ENCODE assay signal across 1 cellular context in the genomic region with DNA sequence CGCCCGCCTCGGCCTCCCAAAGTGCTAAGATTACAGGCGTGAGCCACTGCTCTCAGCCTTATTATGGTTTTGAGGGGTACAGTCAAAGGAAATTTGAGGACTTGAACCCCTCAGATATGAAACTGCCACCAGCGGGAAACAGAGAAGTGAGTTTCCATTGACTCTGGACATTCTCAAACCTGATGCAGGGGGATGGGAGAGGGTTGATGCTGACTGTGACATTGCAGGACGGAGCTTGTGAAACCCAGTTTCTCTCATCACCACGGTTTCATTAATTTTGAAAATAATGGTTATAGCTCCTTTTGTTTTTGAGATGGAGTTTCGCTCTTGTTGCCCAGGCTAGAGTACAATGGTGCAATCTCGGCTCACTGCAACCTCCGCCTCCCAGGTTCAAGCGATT.
TF ChIP-seq lines count a peak whose summit lies in the region.

No MANE protein-coding gene starts in this region.

TF ChIP-seq in GM12878, 131 proteins besides CTCF, POLR2A, EP300 and RAD21:
- TF ChIP-seq, protein P1, sequence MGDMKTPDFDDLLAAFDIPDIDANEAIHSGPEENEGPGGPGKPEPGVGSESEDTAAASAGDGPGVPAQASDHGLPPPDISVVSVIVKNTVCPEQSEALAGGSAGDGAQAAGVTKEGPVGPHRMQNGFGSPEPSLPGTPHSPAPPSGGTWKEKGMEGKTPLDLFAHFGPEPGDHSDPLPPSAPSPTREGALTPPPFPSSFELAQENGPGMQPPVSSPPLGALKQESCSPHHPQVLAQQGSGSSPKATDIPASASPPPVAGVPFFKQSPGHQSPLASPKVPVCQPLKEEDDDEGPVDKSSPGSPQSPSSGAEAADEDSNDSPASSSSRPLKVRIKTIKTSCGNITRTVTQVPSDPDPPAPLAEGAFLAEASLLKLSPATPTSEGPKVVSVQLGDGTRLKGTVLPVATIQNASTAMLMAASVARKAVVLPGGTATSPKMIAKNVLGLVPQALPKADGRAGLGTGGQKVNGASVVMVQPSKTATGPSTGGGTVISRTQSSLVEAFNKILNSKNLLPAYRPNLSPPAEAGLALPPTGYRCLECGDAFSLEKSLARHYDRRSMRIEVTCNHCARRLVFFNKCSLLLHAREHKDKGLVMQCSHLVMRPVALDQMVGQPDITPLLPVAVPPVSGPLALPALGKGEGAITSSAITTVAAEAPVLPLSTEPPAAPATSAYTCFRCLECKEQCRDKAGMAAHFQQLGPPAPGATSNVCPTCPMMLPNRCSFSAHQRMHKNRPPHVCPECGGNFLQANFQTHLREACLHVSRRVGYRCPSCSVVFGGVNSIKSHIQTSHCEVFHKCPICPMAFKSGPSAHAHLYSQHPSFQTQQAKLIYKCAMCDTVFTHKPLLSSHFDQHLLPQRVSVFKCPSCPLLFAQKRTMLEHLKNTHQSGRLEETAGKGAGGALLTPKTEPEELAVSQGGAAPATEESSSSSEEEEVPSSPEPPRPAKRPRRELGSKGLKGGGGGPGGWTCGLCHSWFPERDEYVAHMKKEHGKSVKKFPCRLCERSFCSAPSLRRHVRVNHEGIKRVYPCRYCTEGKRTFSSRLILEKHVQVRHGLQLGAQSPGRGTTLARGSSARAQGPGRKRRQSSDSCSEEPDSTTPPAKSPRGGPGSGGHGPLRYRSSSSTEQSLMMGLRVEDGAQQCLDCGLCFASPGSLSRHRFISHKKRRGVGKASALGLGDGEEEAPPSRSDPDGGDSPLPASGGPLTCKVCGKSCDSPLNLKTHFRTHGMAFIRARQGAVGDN (IDR thresholded peaks at IDR 0.05): no peak
- TF ChIP-seq ZNF622 (IDR thresholded peaks at IDR 0.05) (no peak), CBX3 (IDR thresholded peaks at IDR 0.05; ENCODE audit: borderline replicate concordance, low read depth) (no peak), HCFC1 (IDR thresholded peaks at IDR 0.05; ENCODE audit: low read length) (no peak), RCOR1 (conservative IDR thresholded peaks at IDR 0.05; ENCODE audit: low read depth, low read length) (no peak), KDM1A (IDR thresholded peaks at IDR 0.05; ENCODE audit: borderline replicate concordance) (no peak), HDAC6 (IDR thresholded peaks at IDR 0.05; ENCODE audit: unreplicated experiment) (no peak), BHLHE40 (IDR thresholded peaks at IDR 0.05; ENCODE audit: borderline replicate concordance in 1 of 2, low read depth in 2 of 2, low read length in 1 of 2) (no peak), GATAD2B (conservative IDR thresholded peaks at IDR 0.05; ENCODE audit: low read depth) (no peak), CEBPB (IDR thresholded peaks at IDR 0.05; ENCODE audit: borderline replicate concordance in 1 of 2, low read depth in 2 of 2, low read length in 2 of 2) (no peak), MEF2A (IDR thresholded peaks at IDR 0.05; ENCODE audit: insufficient read depth, low read depth, low read length) (no peak), ATF7 (IDR thresholded peaks at IDR 0.05; ENCODE audit: low read depth) (no peak), BACH1 (IDR thresholded peaks at IDR 0.05; ENCODE audit: borderline replicate concordance) (no peak), PAX5 (IDR thresholded peaks at IDR 0.05; ENCODE audit: borderline replicate concordance, low read depth, low read length) (no peak), POLR2AphosphoS2 (IDR thresholded peaks at IDR 0.05; ENCODE audit: low read depth, low read length) (no peak)
- TF ChIP-seq, protein P2, sequence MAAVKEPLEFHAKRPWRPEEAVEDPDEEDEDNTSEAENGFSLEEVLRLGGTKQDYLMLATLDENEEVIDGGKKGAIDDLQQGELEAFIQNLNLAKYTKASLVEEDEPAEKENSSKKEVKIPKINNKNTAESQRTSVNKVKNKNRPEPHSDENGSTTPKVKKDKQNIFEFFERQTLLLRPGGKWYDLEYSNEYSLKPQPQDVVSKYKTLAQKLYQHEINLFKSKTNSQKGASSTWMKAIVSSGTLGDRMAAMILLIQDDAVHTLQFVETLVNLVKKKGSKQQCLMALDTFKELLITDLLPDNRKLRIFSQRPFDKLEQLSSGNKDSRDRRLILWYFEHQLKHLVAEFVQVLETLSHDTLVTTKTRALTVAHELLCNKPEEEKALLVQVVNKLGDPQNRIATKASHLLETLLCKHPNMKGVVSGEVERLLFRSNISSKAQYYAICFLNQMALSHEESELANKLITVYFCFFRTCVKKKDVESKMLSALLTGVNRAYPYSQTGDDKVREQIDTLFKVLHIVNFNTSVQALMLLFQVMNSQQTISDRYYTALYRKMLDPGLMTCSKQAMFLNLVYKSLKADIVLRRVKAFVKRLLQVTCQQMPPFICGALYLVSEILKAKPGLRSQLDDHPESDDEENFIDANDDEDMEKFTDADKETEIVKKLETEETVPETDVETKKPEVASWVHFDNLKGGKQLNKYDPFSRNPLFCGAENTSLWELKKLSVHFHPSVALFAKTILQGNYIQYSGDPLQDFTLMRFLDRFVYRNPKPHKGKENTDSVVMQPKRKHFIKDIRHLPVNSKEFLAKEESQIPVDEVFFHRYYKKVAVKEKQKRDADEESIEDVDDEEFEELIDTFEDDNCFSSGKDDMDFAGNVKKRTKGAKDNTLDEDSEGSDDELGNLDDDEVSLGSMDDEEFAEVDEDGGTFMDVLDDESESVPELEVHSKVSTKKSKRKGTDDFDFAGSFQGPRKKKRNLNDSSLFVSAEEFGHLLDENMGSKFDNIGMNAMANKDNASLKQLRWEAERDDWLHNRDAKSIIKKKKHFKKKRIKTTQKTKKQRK (IDR thresholded peaks at IDR 0.05; ENCODE audit: low read depth, low read length): no peak
- TF ChIP-seq, protein P3, sequence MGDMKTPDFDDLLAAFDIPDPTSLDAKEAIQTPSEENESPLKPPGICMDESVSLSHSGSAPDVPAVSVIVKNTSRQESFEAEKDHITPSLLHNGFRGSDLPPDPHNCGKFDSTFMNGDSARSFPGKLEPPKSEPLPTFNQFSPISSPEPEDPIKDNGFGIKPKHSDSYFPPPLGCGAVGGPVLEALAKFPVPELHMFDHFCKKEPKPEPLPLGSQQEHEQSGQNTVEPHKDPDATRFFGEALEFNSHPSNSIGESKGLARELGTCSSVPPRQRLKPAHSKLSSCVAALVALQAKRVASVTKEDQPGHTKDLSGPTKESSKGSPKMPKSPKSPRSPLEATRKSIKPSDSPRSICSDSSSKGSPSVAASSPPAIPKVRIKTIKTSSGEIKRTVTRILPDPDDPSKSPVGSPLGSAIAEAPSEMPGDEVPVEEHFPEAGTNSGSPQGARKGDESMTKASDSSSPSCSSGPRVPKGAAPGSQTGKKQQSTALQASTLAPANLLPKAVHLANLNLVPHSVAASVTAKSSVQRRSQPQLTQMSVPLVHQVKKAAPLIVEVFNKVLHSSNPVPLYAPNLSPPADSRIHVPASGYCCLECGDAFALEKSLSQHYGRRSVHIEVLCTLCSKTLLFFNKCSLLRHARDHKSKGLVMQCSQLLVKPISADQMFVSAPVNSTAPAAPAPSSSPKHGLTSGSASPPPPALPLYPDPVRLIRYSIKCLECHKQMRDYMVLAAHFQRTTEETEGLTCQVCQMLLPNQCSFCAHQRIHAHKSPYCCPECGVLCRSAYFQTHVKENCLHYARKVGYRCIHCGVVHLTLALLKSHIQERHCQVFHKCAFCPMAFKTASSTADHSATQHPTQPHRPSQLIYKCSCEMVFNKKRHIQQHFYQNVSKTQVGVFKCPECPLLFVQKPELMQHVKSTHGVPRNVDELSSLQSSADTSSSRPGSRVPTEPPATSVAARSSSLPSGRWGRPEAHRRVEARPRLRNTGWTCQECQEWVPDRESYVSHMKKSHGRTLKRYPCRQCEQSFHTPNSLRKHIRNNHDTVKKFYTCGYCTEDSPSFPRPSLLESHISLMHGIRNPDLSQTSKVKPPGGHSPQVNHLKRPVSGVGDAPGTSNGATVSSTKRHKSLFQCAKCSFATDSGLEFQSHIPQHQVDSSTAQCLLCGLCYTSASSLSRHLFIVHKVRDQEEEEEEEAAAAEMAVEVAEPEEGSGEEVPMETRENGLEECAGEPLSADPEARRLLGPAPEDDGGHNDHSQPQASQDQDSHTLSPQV (IDR thresholded peaks at IDR 0.05): no peak
- TF ChIP-seq, protein P4, sequence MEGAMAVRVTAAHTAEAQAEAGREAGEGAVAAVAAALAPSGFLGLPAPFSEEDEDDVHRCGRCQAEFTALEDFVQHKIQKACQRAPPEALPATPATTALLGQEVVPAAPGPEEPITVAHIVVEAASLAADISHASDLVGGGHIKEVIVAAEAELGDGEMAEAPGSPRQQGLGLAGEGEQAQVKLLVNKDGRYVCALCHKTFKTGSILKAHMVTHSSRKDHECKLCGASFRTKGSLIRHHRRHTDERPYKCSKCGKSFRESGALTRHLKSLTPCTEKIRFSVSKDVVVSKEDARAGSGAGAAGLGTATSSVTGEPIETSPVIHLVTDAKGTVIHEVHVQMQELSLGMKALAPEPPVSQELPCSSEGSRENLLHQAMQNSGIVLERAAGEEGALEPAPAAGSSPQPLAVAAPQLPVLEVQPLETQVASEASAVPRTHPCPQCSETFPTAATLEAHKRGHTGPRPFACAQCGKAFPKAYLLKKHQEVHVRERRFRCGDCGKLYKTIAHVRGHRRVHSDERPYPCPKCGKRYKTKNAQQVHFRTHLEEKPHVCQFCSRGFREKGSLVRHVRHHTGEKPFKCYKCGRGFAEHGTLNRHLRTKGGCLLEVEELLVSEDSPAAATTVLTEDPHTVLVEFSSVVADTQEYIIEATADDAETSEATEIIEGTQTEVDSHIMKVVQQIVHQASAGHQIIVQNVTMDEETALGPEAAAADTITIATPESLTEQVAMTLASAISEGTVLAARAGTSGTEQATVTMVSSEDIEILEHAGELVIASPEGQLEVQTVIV (IDR thresholded peaks at IDR 0.05; ENCODE audit: borderline replicate concordance, partially characterized antibody): no peak
TF ChIP-seq in GM12878: peak in this region for 0.
